Comparison of ENCODE assay signal across 18 cellular contexts in the genomic region with DNA sequence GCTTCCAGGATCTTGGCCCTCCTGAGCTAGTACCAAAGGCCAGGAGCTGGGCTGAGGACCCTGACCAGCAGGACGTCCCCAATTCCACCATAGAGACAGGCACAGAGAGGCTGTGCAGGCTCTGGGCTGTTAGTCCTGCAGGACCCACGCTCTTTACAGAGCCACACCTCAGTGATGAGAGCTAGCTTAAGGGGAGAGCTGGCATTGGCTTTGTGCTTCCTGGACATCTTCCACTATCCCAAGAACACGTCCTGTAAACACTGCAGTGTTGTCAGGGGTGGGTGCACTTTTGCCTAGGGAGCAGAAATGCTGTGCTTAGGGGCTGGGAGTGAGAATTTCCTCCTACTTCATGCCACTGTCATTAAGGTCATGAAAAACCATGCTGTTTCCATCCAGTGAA.
DNase-seq lines count a peak whose midpoint lies in the region; ATAC-seq and TF ChIP-seq lines count a peak whose summit lies in the region.
"Had no signal": no experiment of that assay in that cellular context is flagged by ENCODE, and none has a peak within 500 bp of the region (broad histone marks: within the 10 kb centered on the region; RNA-seq: fewer than 3 reads in every experiment).

No MANE protein-coding gene starts in this region.

- H3K27me3 ChIP-seq in right atrium auricular region = no peaks in the 10 kb centered on the region

- intact Hi-C loops in left ventricle myocardium superior (cut with micrococcal nuclease) = loop anchor here (10.0 kb wide), 1 partner anchor 219 kb away; no protein-coding TSS in a partner anchor

- no peak overlapping the region for H3K4me3 ChIP-seq in right atrium auricular region

- DNase-seq in right atrium auricular region (ENCODE audit: low spot score) (peak; percentile 34), left ventricle myocardium superior (no peak), osteocyte (ENCODE audit: extremely low spot score, unreplicated experiment) (peak; percentile 69), medulla oblongata (ENCODE audit: extremely low spot score) (no peak), GDM1 (lab: John Stamatoyannopoulos, UW) (no peak), D341Med (ENCODE audit: low spot score) (no peak)
- no peak for DNase-seq in activated naive CD8-positive, alpha-beta T cell treated with anti-CD3 and anti-CD28 coated beads for 36 hours
- DNase-seq: Calu3; CD4-positive, alpha-beta T cell; H7; NCI-H1105; NCI-H187; NCI-H2171; NCI-H446; NCI-H69; OCI-M1 had no signal

- peak overlapping the region; percentile 46 for H3K27ac Mint-ChIP-seq in activated naive CD8-positive, alpha-beta T cell treated with anti-CD3 and anti-CD28 coated beads for 36 hours
- H3K27ac Mint-ChIP-seq in osteocyte (ENCODE audit: unreplicated experiment) = no peak overlapping the region
- H3K27ac Mint-ChIP-seq: CD4-positive, alpha-beta T cell had no signal

- H3K4me3 Mint-ChIP-seq in activated naive CD8-positive, alpha-beta T cell treated with anti-CD3 and anti-CD28 coated beads for 36 hours = no peak overlapping the region
- H3K4me3 Mint-ChIP-seq in osteocyte (ENCODE audit: unreplicated experiment) = no peak overlapping the region
- H3K4me3 Mint-ChIP-seq: CD4-positive, alpha-beta T cell had no signal

- no peaks in the 10 kb centered on the region for H3K9me3 ChIP-seq in right atrium auricular region

- peaks cover 0 to 9% of the 10 kb centered on the region in 2 donors for H3K4me1 ChIP-seq in right atrium auricular region

- no peaks in the 10 kb centered on the region for H3K9me3 Mint-ChIP-seq in activated naive CD8-positive, alpha-beta T cell treated with anti-CD3 and anti-CD28 coated beads for 36 hours
- no peaks in the 10 kb centered on the region for H3K9me3 Mint-ChIP-seq in osteocyte (ENCODE audit: unreplicated experiment)
- H3K9me3 Mint-ChIP-seq: CD4-positive, alpha-beta T cell had no signal

- H3K36me3 Mint-ChIP-seq in activated naive CD8-positive, alpha-beta T cell treated with anti-CD3 and anti-CD28 coated beads for 36 hours = peaks cover 36% of the 10 kb centered on the region
- no peaks in the 10 kb centered on the region for H3K36me3 Mint-ChIP-seq in osteocyte (ENCODE audit: unreplicated experiment)

- H3K27ac ChIP-seq in right atrium auricular region = no peak overlapping the region
- H3K27ac ChIP-seq: HL-60, RWPE1 had no signal

- H3K36me3 ChIP-seq in right atrium auricular region = no peaks in the 10 kb centered on the region

- no peak for ATAC-seq in left ventricle myocardium superior

- H3K27me3 Mint-ChIP-seq in activated naive CD8-positive, alpha-beta T cell treated with anti-CD3 and anti-CD28 coated beads for 36 hours = no peaks in the 10 kb centered on the region
- no peaks in the 10 kb centered on the region for H3K27me3 Mint-ChIP-seq in osteocyte (ENCODE audit: unreplicated experiment)
- H3K27me3 Mint-ChIP-seq: CD4-positive, alpha-beta T cell had no signal

- H3K4me1 Mint-ChIP-seq in activated naive CD8-positive, alpha-beta T cell treated with anti-CD3 and anti-CD28 coated beads for 36 hours = peaks cover 38% of the 10 kb centered on the region
- no peaks in the 10 kb centered on the region for H3K4me1 Mint-ChIP-seq in osteocyte (ENCODE audit: unreplicated experiment)

- TF ChIP-seq CTCF in right atrium auricular region (IDR thresholded peaks at IDR 0.05) (no peak), osteocyte (IDR thresholded peaks at IDR 0.05) (no peak)

Comparison
In these comparisons a context has a peak if more than half of its experiments do, and no peak if none do; other contexts are left out.
1. DNase-seq: peak in right atrium auricular region (single experiment) and osteocyte (single experiment); none in left ventricle myocardium superior (single experiment), activated naive CD8-positive, alpha-beta T cell treated with anti-CD3 and anti-CD28 coated beads for 36 hours (single experiment), medulla oblongata (single experiment), GDM1 (single experiment) and D341Med (single experiment).